21 cellular contexts compared by ENCODE assay signal in genomic region chr10:124825702-124826101, GRCh38. TPM values are rescaled to one million over a fixed set of nuclear protein-coding genes. Genes with fewer than 3 reads are reported as not detected.
A peak's percentile ranks its signal among the peaks of the same experiment; 100 is the strongest.
DNase-seq lines count a peak whose midpoint lies in the region; ATAC-seq, FAIRE-seq and TF ChIP-seq lines count a peak whose summit lies in the region.
"Had no signal": no experiment of that assay in that cellular context is flagged by ENCODE, and none has a peak within 500 bp of the region (broad histone marks: within the 10 kb centered on the region; RNA-seq: fewer than 3 reads in every experiment).

No MANE protein-coding gene starts in this region.

- no peak overlapping the region for H3K4me3 Mint-ChIP-seq in stimulated activated effector memory CD8-positive, alpha-beta T cell treated with anti-CD3 and anti-CD28 coated beads, Interleukin-12 subunit alpha, Interleukin-12 subunit beta, amount 100 ng/mL, for 72 hours
- H3K4me3 Mint-ChIP-seq: CD14-positive monocyte; CD4-positive, alpha-beta memory T cell; CD4-positive, CD25-positive, alpha-beta regulatory T cell; CD8-positive, alpha-beta memory T cell had no signal

- H3K9me3 ChIP-seq in HEK293 (ENCODE audit: control insufficient read depth, insufficient read depth, low read depth, low read length) (no peaks in the 10 kb centered on the region), Karpas-422 (ENCODE audit: low read length) (no peaks in the 10 kb centered on the region)
- H3K9me3 ChIP-seq: BE2C had no signal

- in situ Hi-C loops in G401 (cut with HindIII; ENCODE audit: low sequenced_read_pairs), result no loop called here

- H3K27ac Mint-ChIP-seq in stimulated activated effector memory CD8-positive, alpha-beta T cell treated with anti-CD3 and anti-CD28 coated beads, Interleukin-12 subunit alpha, Interleukin-12 subunit beta, amount 100 ng/mL, for 72 hours, result peak overlapping the region; percentile 10
- H3K27ac Mint-ChIP-seq: CD4-positive, CD25-positive, alpha-beta regulatory T cell had no signal

- no peak overlapping the region for H2AFZ ChIP-seq in Karpas-422 (ENCODE audit: low read length)

- CTCF ChIA-PET in HEK293 (lab: Yijun Ruan, JAX), result interaction anchor here (0.5 to 2.2 kb wide), 4 partner anchors 16 to 295 kb away, joined by 3 to 7 read pairs (median 4); no protein-coding TSS in a partner anchor

- no peaks in the 10 kb centered on the region; the same call in 1 of the 2 replicates for H3K79me2 ChIP-seq in Karpas-422 (ENCODE audit: low read length)

- POLR2A ChIA-PET in HEK293 (lab: Yijun Ruan, JAX), result interaction anchor here (1.0 kb wide), 1 partner anchor 34 kb away, joined by 3 read pairs; the partner anchor contains the start of gene EEF1AKMT2

- no peak for TF ChIP-seq CTCF in HEK293 (tag by site-specific recombination; IDR thresholded peaks at IDR 0.05)
- no peak for TF ChIP-seq CTCF in D721Med (IDR thresholded peaks at IDR 0.05; ENCODE audit: insufficient read depth, missing control alignments)

- FAIRE-seq in D721Med (lab: Jason Lieb, UNC), result no peak
- FAIRE-seq: A204.1, GM12878, GM12892, GM18507 had no signal

- no peaks in the 10 kb centered on the region for H3K9me3 Mint-ChIP-seq in stimulated activated effector memory CD8-positive, alpha-beta T cell treated with anti-CD3 and anti-CD28 coated beads, Interleukin-12 subunit alpha, Interleukin-12 subunit beta, amount 100 ng/mL, for 72 hours
- H3K9me3 Mint-ChIP-seq: CD4-positive, alpha-beta memory T cell; CD4-positive, CD25-positive, alpha-beta regulatory T cell; CD8-positive, alpha-beta memory T cell had no signal

- peaks cover 76% of the 10 kb centered on the region for H3K36me3 Mint-ChIP-seq in stimulated activated effector memory CD8-positive, alpha-beta T cell treated with anti-CD3 and anti-CD28 coated beads, Interleukin-12 subunit alpha, Interleukin-12 subunit beta, amount 100 ng/mL, for 72 hours

- ATAC-seq in stimulated activated effector memory CD8-positive, alpha-beta T cell treated with anti-CD3 and anti-CD28 coated beads, Interleukin-12 subunit alpha, Interleukin-12 subunit beta, amount 100 ng/mL, for 72 hours, result no peak
- ATAC-seq: GM12878 had no signal

- no peaks in the 10 kb centered on the region for H3K9me2 ChIP-seq in Karpas-422 (replicated peaks; ENCODE audit: insufficient read depth, low read length)

- H3K4me3 ChIP-seq in HEK293 (ENCODE audit: low read depth, low read length), result no peak overlapping the region
- no peak overlapping the region for H3K4me3 ChIP-seq in Karpas-422 (ENCODE audit: low read length)
- H3K4me3 ChIP-seq: BLaER1, GM12878 had no signal

- DNase-seq in Karpas-422 (peak; percentile 27), D721Med (ENCODE audit: insufficient read length, low spot score) (no peak), G401 (ENCODE audit: low spot score) (no peak)
- no peak for DNase-seq in stimulated activated effector memory CD8-positive, alpha-beta T cell treated with anti-CD3 and anti-CD28 coated beads, Interleukin-12 subunit alpha, Interleukin-12 subunit beta, amount 100 ng/mL, for 72 hours (ENCODE audit: low spot score in 2 of 2)
- DNase-seq: 8988T; ACHN; BE2C; C1 segment of cervical spinal cord; CD4-positive, alpha-beta memory T cell; CD4-positive, CD25-positive, alpha-beta regulatory T cell; CD8-positive, alpha-beta memory T cell; COR-L47; DMS79 treated with DMSO at 0.1 percent for 48 hours; GDM1 had no signal

- H3K4me1 ChIP-seq in HEK293 (ENCODE audit: control insufficient read depth, insufficient read depth, low read length) (no peaks in the 10 kb centered on the region), Karpas-422 (ENCODE audit: low read length) (no peaks in the 10 kb centered on the region)
- H3K4me1 ChIP-seq: BE2C, BLaER1 had no signal

- no peak overlapping the region for H3K27ac ChIP-seq in HEK293 (ENCODE audit: extremely low read depth, low read depth, low read length)
- no peak overlapping the region for H3K27ac ChIP-seq in Karpas-422 (ENCODE audit: low read length)
- H3K27ac ChIP-seq: BLaER1 had no signal

- no peak overlapping the region for H3K9ac ChIP-seq in Karpas-422 (ENCODE audit: low read length)
- H3K9ac ChIP-seq: BLaER1 had no signal

- H3K36me3 ChIP-seq in HEK293 (ENCODE audit: control insufficient read depth in 2 of 2, insufficient read depth in 1 of 2, low read length in 2 of 2) (peaks cover 38 to 49% of the 10 kb centered on the region in 2 experiments), Karpas-422 (ENCODE audit: insufficient read depth, low read length) (peaks cover 38% of the 10 kb centered on the region)

- no peak overlapping the region for H3K4me2 ChIP-seq in Karpas-422 (ENCODE audit: low read depth, low read length, poor library complexity, severe bottlenecking)
- H3K4me2 ChIP-seq: BLaER1 had no signal

- H3K4me1 Mint-ChIP-seq in stimulated activated effector memory CD8-positive, alpha-beta T cell treated with anti-CD3 and anti-CD28 coated beads, Interleukin-12 subunit alpha, Interleukin-12 subunit beta, amount 100 ng/mL, for 72 hours, result no peaks in the 10 kb centered on the region
- H3K4me1 Mint-ChIP-seq: CD14-positive monocyte; CD4-positive, alpha-beta memory T cell; CD4-positive, CD25-positive, alpha-beta regulatory T cell; CD8-positive, alpha-beta memory T cell had no signal

- H3K27me3 ChIP-seq in Karpas-422 (ENCODE audit: low read length), result no peaks in the 10 kb centered on the region
- H3K27me3 ChIP-seq: BE2C, BLaER1 had no signal

- H4K20me1 ChIP-seq in Karpas-422 (ENCODE audit: insufficient read depth, low read depth, low read length), result no peaks in the 10 kb centered on the region

TF ChIP-seq in HEK293, 187 proteins besides CTCF, POLR2A, EP300 and RAD21:
- TF ChIP-seq OSR2 (tag by site-specific recombination; IDR thresholded peaks at IDR 0.05) (no peak), ZBTB20 (tag by site-specific recombination; IDR thresholded peaks at IDR 0.05) (peak; percentile 51; the same call in 1 of the 2 replicates), PRDM4 (tag by site-specific recombination; IDR thresholded peaks at IDR 0.05) (no peak)

RNA-seq across cellular contexts. Expression of gene ABRAXAS2, which starts 24.1 kb away (rescaled TPM):
- 11.4 and 13.1 TPM in 2 replicates for total RNA-seq in Karpas-422 (2014; rRNA removed; shearing (Covaris generic); ENCODE audit: low replicate concordance)
- total RNA-seq in G401 (2014; rRNA removed; shearing (Covaris generic)), result 11.4 and 16.8 TPM in 2 replicates

RNA-seq across cellular contexts. Expression of gene EEF1AKMT2, which starts 34.0 kb away (rescaled TPM):
- 24.9 and 38.3 TPM in 2 replicates for total RNA-seq in Karpas-422 (2014; rRNA removed; shearing (Covaris generic); ENCODE audit: low replicate concordance)
- total RNA-seq in G401 (2014; rRNA removed; shearing (Covaris generic)), result 35.6 and 35.8 TPM in 2 replicates
